1 cellular context compared by ENCODE assay signal in the genomic region with DNA sequence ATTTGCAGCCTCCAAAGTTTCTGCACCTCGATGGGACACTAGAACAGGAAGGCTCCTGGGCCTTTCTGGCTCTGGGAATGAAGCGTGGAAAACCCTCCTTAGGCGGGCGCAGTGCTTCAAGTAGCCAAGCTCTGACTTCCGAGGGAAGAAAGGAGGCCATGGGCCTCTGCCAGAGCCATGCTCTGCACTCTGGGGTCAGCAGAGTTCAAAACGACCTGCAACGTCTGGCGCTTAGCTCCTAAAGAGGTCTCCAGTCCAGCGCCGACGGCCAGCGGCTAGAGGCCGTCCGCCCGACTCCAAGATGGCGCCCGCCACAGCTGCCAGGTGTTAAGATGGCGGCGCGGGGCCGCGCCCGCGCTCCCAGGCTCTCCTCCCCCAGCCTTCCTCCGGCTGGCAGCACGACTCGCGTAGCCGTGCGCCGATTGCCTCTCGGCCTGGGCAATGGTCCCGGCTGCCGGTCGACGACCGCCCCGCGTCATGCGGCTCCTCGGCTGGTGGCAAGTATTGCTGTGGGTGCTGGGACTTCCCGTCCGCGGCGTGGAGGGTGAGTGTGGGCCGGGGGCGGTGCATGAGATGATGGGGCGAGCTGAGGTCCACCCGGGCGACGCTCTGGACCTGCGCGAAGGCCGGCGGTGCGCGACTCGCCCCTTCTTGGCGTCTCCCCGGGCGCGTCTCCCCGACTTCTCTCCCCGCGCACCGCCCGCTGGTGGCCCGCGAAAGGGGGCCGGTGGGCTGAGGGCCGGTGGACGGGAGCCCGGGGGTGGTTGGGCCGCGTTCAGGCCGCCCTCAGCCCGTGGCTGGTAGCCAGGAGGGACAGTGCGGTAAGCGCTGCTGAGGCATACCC.
TF ChIP-seq lines count a peak whose summit lies in the region.

A gene with protein sequence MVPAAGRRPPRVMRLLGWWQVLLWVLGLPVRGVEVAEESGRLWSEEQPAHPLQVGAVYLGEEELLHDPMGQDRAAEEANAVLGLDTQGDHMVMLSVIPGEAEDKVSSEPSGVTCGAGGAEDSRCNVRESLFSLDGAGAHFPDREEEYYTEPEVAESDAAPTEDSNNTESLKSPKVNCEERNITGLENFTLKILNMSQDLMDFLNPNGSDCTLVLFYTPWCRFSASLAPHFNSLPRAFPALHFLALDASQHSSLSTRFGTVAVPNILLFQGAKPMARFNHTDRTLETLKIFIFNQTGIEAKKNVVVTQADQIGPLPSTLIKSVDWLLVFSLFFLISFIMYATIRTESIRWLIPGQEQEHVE (plus strand): TSS at position 385 of the 844 bp plus-strand sequence. CDS start 57 bp downstream, at position 442.

TF ChIP-seq in HepG2, 621 proteins besides CTCF, POLR2A, EP300 and RAD21 (continued from another document and continues in another):
- TF ChIP-seq, protein P1, sequence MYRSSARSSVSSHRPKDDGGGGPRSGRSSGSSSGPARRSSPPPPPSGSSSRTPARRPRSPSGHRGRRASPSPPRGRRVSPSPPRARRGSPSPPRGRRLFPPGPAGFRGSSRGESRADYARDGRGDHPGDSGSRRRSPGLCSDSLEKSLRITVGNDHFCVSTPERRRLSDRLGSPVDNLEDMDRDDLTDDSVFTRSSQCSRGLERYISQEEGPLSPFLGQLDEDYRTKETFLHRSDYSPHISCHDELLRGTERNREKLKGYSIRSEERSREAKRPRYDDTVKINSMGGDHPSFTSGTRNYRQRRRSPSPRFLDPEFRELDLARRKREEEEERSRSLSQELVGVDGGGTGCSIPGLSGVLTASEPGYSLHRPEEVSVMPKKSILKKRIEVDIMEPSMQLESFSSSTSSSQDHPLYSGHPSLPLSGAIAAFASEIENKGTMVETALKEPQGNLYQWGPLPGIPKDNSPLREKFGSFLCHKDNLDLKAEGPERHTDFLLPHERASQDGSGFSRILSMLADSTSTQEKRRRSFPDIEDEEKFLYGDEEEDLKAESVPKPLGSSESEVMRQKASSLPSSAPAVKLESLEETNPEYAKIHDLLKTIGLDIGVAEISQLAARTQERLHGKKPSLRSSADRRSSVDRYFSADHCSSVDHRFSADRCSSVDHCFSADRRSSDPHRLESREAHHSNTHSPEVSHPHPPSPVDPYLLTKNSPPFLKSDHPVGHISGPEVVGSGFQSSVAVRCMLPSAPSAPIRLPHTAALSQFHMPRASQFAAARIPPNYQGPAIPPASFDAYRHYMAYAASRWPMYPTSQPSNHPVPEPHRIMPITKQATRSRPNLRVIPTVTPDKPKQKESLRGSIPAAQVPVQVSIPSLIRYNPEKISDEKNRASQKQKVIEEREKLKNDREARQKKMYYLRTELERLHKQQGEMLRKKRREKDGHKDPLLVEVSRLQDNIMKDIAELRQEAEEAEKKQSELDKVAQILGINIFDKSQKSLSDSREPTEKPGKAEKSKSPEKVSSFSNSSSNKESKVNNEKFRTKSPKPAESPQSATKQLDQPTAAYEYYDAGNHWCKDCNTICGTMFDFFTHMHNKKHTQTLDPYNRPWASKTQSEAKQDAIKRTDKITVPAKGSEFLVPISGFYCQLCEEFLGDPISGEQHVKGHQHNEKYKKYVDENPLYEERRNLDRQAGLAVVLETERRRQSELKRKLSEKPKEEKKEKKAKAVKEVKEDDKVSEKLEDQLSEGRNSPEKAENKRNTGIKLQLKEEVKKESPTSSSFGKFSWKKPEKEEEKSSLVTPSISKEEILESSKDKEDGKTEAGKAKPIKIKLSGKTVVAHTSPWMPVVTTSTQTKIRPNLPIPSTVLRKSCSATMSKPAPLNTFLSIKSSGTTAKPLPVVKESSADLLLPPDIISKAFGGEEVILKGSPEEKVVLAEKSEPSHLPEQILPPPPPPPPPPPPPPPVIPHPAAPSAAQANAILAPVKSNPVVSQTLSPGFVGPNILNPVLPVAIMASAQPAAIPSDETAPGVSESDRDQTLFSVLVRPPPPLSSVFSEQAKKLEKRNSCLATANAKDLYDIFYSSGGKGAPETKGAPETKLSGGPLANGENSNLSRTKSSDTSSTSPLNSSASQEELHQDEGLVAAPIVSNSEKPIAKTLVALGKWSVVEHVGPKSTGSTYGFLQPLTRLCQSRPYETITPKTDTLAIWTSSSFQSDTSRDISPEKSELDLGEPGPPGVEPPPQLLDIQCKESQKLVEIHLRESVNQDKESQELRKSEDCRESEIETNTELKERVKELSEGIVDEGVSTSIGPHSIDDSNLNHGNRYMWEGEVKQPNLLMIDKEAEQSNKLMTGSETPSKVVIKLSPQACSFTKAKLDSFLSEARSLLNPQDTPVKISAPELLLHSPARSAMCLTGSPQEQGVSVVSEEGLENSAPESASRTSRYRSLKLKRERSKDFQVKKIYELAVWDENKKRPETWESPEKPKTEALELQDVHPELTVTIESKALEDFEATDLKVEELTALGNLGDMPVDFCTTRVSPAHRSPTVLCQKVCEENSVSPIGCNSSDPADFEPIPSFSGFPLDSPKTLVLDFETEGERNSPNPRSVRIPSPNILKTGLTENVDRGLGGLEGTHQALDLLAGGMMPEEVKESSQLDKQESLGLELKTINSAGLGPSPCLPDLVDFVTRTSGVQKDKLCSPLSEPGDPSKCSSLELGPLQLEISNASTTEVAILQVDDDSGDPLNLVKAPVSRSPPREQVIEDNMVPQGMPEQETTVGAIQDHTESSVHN (CRISPR knock-in tag; IDR thresholded peaks at IDR 0.05), result peak; percentile 94
- TF ChIP-seq, protein P2, sequence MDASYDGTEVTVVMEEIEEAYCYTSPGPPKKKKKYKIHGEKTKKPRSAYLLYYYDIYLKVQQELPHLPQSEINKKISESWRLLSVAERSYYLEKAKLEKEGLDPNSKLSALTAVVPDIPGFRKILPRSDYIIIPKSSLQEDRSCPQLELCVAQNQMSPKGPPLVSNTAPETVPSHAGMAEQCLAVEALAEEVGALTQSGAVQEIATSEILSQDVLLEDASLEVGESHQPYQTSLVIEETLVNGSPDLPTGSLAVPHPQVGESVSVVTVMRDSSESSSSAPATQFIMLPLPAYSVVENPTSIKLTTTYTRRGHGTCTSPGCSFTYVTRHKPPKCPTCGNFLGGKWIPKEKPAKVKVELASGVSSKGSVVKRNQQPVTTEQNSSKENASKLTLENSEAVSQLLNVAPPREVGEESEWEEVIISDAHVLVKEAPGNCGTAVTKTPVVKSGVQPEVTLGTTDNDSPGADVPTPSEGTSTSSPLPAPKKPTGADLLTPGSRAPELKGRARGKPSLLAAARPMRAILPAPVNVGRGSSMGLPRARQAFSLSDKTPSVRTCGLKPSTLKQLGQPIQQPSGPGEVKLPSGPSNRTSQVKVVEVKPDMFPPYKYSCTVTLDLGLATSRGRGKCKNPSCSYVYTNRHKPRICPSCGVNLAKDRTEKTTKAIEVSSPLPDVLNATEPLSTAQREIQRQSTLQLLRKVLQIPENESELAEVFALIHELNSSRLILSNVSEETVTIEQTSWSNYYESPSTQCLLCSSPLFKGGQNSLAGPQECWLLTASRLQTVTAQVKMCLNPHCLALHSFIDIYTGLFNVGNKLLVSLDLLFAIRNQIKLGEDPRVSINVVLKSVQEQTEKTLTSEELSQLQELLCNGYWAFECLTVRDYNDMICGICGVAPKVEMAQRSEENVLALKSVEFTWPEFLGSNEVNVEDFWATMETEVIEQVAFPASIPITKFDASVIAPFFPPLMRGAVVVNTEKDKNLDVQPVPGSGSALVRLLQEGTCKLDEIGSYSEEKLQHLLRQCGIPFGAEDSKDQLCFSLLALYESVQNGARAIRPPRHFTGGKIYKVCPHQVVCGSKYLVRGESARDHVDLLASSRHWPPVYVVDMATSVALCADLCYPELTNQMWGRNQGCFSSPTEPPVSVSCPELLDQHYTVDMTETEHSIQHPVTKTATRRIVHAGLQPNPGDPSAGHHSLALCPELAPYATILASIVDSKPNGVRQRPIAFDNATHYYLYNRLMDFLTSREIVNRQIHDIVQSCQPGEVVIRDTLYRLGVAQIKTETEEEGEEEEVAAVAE (CRISPR knock-in tag; IDR thresholded peaks at IDR 0.05; ENCODE audit: borderline replicate concordance), result peak; percentile 61
- TF ChIP-seq ZNF180 (CRISPR knock-in tag; IDR thresholded peaks at IDR 0.05; ENCODE audit: borderline replicate concordance, low read depth), result no peak
- TF ChIP-seq ZNF644 (CRISPR knock-in tag; IDR thresholded peaks at IDR 0.05; ENCODE audit: low read depth), result peak; percentile 48; the same call in 1 of the 2 replicates
- TF ChIP-seq, protein P3, sequence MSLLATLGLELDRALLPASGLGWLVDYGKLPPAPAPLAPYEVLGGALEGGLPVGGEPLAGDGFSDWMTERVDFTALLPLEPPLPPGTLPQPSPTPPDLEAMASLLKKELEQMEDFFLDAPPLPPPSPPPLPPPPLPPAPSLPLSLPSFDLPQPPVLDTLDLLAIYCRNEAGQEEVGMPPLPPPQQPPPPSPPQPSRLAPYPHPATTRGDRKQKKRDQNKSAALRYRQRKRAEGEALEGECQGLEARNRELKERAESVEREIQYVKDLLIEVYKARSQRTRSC (CRISPR knock-in tag; IDR thresholded peaks at IDR 0.05; ENCODE audit: low read depth), result no peak
- peak; percentile 69 for TF ChIP-seq HNRNPK (IDR thresholded peaks at IDR 0.05; ENCODE audit: low read depth, low read length, poor library complexity, severe bottlenecking)
- TF ChIP-seq TSC22D2 (CRISPR knock-in tag; IDR thresholded peaks at IDR 0.05; ENCODE audit: borderline replicate concordance), result no peak
- TF ChIP-seq KDM3A (CRISPR knock-in tag; IDR thresholded peaks at IDR 0.05; ENCODE audit: low read depth), result peak; percentile 85; the same call in 1 of the 2 replicates
- TF ChIP-seq, protein P4, sequence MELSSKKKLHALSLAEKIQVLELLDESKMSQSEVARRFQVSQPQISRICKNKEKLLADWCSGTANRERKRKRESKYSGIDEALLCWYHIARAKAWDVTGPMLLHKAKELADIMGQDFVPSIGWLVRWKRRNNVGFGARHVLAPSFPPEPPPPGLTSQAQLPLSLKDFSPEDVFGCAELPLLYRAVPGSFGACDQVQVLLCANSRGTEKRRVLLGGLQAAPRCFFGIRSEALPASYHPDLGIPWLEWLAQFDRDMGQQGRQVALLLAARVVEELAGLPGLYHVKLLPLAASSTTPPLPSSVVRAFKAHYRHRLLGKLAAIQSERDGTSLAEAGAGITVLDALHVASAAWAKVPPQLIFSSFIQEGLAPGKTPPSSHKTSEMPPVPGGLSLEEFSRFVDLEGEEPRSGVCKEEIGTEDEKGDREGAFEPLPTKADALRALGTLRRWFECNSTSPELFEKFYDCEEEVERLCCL (CRISPR knock-in tag; IDR thresholded peaks at IDR 0.05; ENCODE audit: borderline replicate concordance), result no peak
- peak; percentile 85; the same call in 1 of the 2 replicates for TF ChIP-seq ATAD3A (CRISPR knock-in tag; IDR thresholded peaks at IDR 0.05)
- TF ChIP-seq TCF7 (IDR thresholded peaks at IDR 0.05; ENCODE audit: low read depth), result 0 out of 2 replicates have a peak, but pooled peaks have one; percentile 11
- no peak for TF ChIP-seq REXO4 (CRISPR knock-in tag; IDR thresholded peaks at IDR 0.05; ENCODE audit: borderline replicate concordance)
- TF ChIP-seq NCOR1 (IDR thresholded peaks at IDR 0.05; ENCODE audit: borderline replicate concordance, low read length), result no peak
- 0 out of 2 replicates have a peak, but pooled peaks have one; percentile 61 for TF ChIP-seq NFE2L1 (CRISPR knock-in tag; IDR thresholded peaks at IDR 0.05; ENCODE audit: borderline replicate concordance)
- peak; percentile 64 for TF ChIP-seq RARA (CRISPR knock-in tag; IDR thresholded peaks at IDR 0.05)
- peak; percentile 57; the same call in 1 of the 2 replicates for TF ChIP-seq YEATS2 (CRISPR knock-in tag; IDR thresholded peaks at IDR 0.05; ENCODE audit: borderline replicate concordance)
- peak; percentile 97 for TF ChIP-seq BORCS8-MEF2B (CRISPR knock-in tag; IDR thresholded peaks at IDR 0.05)
- peak; percentile 66 for TF ChIP-seq ZNF296 (CRISPR knock-in tag; conservative IDR thresholded peaks at IDR 0.05)
- no peak for TF ChIP-seq NR3C1 (CRISPR knock-in tag; IDR thresholded peaks at IDR 0.05)
- peak; percentile 93; the same call in 1 of the 2 replicates for TF ChIP-seq NFKB2 (CRISPR knock-in tag; IDR thresholded peaks at IDR 0.05; ENCODE audit: borderline replicate concordance)
- TF ChIP-seq PPARG (CRISPR knock-in tag; conservative IDR thresholded peaks at IDR 0.05), result no peak
- no peak for TF ChIP-seq RCOR2 (CRISPR knock-in tag; IDR thresholded peaks at IDR 0.05)
- no peak for TF ChIP-seq PLRG1 (conservative IDR thresholded peaks at IDR 0.05)
- no peak for TF ChIP-seq RFX5 (IDR thresholded peaks at IDR 0.05; ENCODE audit: low read depth, low read length)
- TF ChIP-seq SSRP1 (CRISPR knock-in tag; IDR thresholded peaks at IDR 0.05), result no peak
- peak; percentile 89 for TF ChIP-seq TBX2 (CRISPR knock-in tag; IDR thresholded peaks at IDR 0.05; ENCODE audit: borderline replicate concordance)
- TF ChIP-seq AGO1 (IDR thresholded peaks at IDR 0.05; ENCODE audit: low read depth, low read length, poor library complexity, severe bottlenecking), result peak; percentile 45
- TF ChIP-seq, protein P5, sequence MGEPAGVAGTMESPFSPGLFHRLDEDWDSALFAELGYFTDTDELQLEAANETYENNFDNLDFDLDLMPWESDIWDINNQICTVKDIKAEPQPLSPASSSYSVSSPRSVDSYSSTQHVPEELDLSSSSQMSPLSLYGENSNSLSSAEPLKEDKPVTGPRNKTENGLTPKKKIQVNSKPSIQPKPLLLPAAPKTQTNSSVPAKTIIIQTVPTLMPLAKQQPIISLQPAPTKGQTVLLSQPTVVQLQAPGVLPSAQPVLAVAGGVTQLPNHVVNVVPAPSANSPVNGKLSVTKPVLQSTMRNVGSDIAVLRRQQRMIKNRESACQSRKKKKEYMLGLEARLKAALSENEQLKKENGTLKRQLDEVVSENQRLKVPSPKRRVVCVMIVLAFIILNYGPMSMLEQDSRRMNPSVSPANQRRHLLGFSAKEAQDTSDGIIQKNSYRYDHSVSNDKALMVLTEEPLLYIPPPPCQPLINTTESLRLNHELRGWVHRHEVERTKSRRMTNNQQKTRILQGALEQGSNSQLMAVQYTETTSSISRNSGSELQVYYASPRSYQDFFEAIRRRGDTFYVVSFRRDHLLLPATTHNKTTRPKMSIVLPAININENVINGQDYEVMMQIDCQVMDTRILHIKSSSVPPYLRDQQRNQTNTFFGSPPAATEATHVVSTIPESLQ (CRISPR knock-in tag; conservative IDR thresholded peaks at IDR 0.05), result no peak
- no peak for TF ChIP-seq ZNF354B (CRISPR knock-in tag; IDR thresholded peaks at IDR 0.05)
- TF ChIP-seq ZNF781 (CRISPR knock-in tag; IDR thresholded peaks at IDR 0.05; ENCODE audit: borderline replicate concordance, not compliant biosample characterization), result no peak
- TF ChIP-seq ZNF232 (CRISPR knock-in tag; IDR thresholded peaks at IDR 0.05; ENCODE audit: borderline replicate concordance), result peak; percentile 83
- TF ChIP-seq AKAP8 (CRISPR knock-in tag; IDR thresholded peaks at IDR 0.05), result peak; percentile 90
- peak in 1 of 2 experiments; percentile 25; a peak in 2 of 4 replicates for TF ChIP-seq NR2F1 (CRISPR knock-in tag; IDR thresholded peaks at IDR 0.05)
- TF ChIP-seq ZNF484 (CRISPR knock-in tag; IDR thresholded peaks at IDR 0.05; ENCODE audit: borderline replicate concordance, low read depth), result 0 out of 2 replicates have a peak, but pooled peaks have one; percentile 40
- no peak for TF ChIP-seq POLR2AphosphoS2 (IDR thresholded peaks at IDR 0.05; ENCODE audit: low read depth, low read length)
- TF ChIP-seq, protein P6, sequence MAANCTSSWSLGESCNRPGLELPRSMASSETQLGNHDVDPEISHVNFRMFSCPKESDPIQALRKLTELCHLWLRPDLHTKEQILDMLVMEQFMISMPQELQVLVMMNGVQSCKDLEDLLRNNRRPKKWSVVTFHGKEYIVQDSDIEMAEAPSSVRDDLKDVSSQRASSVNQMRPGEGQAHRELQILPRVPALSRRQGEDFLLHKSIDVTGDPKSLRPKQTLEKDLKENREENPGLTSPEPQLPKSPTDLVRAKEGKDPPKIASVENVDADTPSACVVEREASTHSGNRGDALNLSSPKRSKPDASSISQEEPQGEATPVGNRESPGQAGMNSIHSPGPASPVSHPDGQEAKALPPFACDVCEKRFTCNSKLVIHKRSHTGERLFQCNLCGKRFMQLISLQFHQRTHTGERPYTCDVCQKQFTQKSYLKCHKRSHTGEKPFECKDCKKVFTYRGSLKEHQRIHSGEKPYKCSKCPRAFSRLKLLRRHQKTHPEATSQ (CRISPR knock-in tag; IDR thresholded peaks at IDR 0.05; ENCODE audit: borderline replicate concordance), result 0 out of 2 replicates have a peak, but pooled peaks have one; percentile 30
- no peak for TF ChIP-seq ZNF367 (CRISPR knock-in tag; IDR thresholded peaks at IDR 0.05; ENCODE audit: borderline replicate concordance)
